15 cellular contexts compared by ENCODE assay signal in genomic region chr6:14804001-14804401, GRCh38.
DNase-seq lines count a peak whose midpoint lies in the region; ATAC-seq and TF ChIP-seq lines count a peak whose summit lies in the region.
"Had no signal": no experiment of that assay in that cellular context is flagged by ENCODE, and none has a peak within 500 bp of the region (broad histone marks: within the 10 kb centered on the region; RNA-seq: fewer than 3 reads in every experiment).

No MANE protein-coding gene starts in this region.

- H3K4me3 Mint-ChIP-seq in glutamatergic neuron (ENCODE audit: unreplicated experiment), result no peak overlapping the region
- H3K4me3 Mint-ChIP-seq in activated naive CD8-positive, alpha-beta T cell treated with anti-CD3 and anti-CD28 coated beads, Interleukin-2, amount 50 U/mL, for 24 hours, result no peak overlapping the region

- H3K4me1 ChIP-seq in left ventricle myocardium inferior, result peaks cover 27% of the 10 kb centered on the region

- H3K27me3 Mint-ChIP-seq in glutamatergic neuron (ENCODE audit: unreplicated experiment), result no peaks in the 10 kb centered on the region
- peaks cover 3% of the 10 kb centered on the region for H3K27me3 Mint-ChIP-seq in activated naive CD8-positive, alpha-beta T cell treated with anti-CD3 and anti-CD28 coated beads, Interleukin-2, amount 50 U/mL, for 24 hours

- peaks cover 8% of the 10 kb centered on the region for H3K9me3 ChIP-seq in left ventricle myocardium inferior (replicated peaks)
- H3K9me3 ChIP-seq: esophagus squamous epithelium had no signal

- no peaks in the 10 kb centered on the region for H3K36me3 ChIP-seq in left ventricle myocardium inferior
- H3K36me3 ChIP-seq: esophagus squamous epithelium had no signal

- peaks cover 14% of the 10 kb centered on the region for H3K36me3 Mint-ChIP-seq in glutamatergic neuron (ENCODE audit: unreplicated experiment)
- peaks cover 4% of the 10 kb centered on the region for H3K36me3 Mint-ChIP-seq in activated naive CD8-positive, alpha-beta T cell treated with anti-CD3 and anti-CD28 coated beads, Interleukin-2, amount 50 U/mL, for 24 hours (ENCODE audit: low read depth)

- H3K4me1 Mint-ChIP-seq in glutamatergic neuron (ENCODE audit: low read depth, unreplicated experiment), result peaks cover 20% of the 10 kb centered on the region
- peaks cover 9% of the 10 kb centered on the region for H3K4me1 Mint-ChIP-seq in activated naive CD8-positive, alpha-beta T cell treated with anti-CD3 and anti-CD28 coated beads, Interleukin-2, amount 50 U/mL, for 24 hours

- H3K27me3 ChIP-seq in left ventricle myocardium inferior (ENCODE audit: low read depth), result no peaks in the 10 kb centered on the region
- H3K27me3 ChIP-seq: esophagus squamous epithelium had no signal

- DNase-seq in left ventricle myocardium inferior (no peak), cardiac septum (ENCODE audit: low spot score) (no peak), amniotic epithelial cell (ENCODE audit: low read depth) (peak; percentile 60), glutamatergic neuron (peak; percentile 39)
- DNase-seq in activated naive CD8-positive, alpha-beta T cell treated with anti-CD3 and anti-CD28 coated beads, Interleukin-2, amount 50 U/mL, for 24 hours, result no peak
- DNase-seq: ACHN; activated naive CD4-positive, alpha-beta T cell treated with anti-CD3 and anti-CD28 coated beads, Interleukin-2, amount 50 U/mL, for 16 hours; esophagus squamous epithelium; H7; NCI-H1105; NCI-H510A had no signal

- H3K27ac ChIP-seq in left ventricle myocardium inferior (replicated peaks), result peak overlapping the region; percentile 35
- H3K27ac ChIP-seq: HL-60 had no signal

- ATAC-seq in GM19397 (IDR thresholded peaks at IDR 0.05; ENCODE audit: unreplicated experiment) (no peak), HG03469 (IDR thresholded peaks at IDR 0.05; ENCODE audit: unreplicated experiment) (no peak), HG02763 (IDR thresholded peaks at IDR 0.05; ENCODE audit: unreplicated experiment) (no peak)
- ATAC-seq in activated naive CD8-positive, alpha-beta T cell treated with anti-CD3 and anti-CD28 coated beads, Interleukin-2, amount 50 U/mL, for 24 hours, result no peak

- H3K27ac Mint-ChIP-seq in glutamatergic neuron (ENCODE audit: unreplicated experiment), result no peak overlapping the region
- no peak overlapping the region for H3K27ac Mint-ChIP-seq in activated naive CD8-positive, alpha-beta T cell treated with anti-CD3 and anti-CD28 coated beads, Interleukin-2, amount 50 U/mL, for 24 hours

- intact Hi-C loops in left ventricle myocardium inferior (cut with micrococcal nuclease), result no loop called here
- intact Hi-C loops in cardiac septum (cut with DNase I), result no loop called here

- peaks cover 8% of the 10 kb centered on the region for H3K9me3 Mint-ChIP-seq in glutamatergic neuron (ENCODE audit: unreplicated experiment)
- H3K9me3 Mint-ChIP-seq in activated naive CD8-positive, alpha-beta T cell treated with anti-CD3 and anti-CD28 coated beads, Interleukin-2, amount 50 U/mL, for 24 hours, result peaks cover 20% of the 10 kb centered on the region

- no peak for TF ChIP-seq CTCF in left ventricle myocardium inferior (IDR thresholded peaks at IDR 0.05; ENCODE audit: borderline replicate concordance)
- no peak for TF ChIP-seq CTCF in glutamatergic neuron (IDR thresholded peaks at IDR 0.05; ENCODE audit: partially characterized antibody, unreplicated experiment)

- H3K4me3 ChIP-seq in left ventricle myocardium inferior, result no peak overlapping the region
- H3K4me3 ChIP-seq: esophagus squamous epithelium had no signal

Comparison
In these comparisons a context has a peak if more than half of its experiments do, and no peak if none do; other contexts are left out.
1. DNase-seq: peak in amniotic epithelial cell (single experiment) and glutamatergic neuron (single experiment); none in left ventricle myocardium inferior (single experiment), cardiac septum (single experiment) and activated naive CD8-positive, alpha-beta T cell treated with anti-CD3 and anti-CD28 coated beads, Interleukin-2, amount 50 U/mL, for 24 hours (single experiment).